1 cellular context compared by ENCODE assay signal in the genomic region with DNA sequence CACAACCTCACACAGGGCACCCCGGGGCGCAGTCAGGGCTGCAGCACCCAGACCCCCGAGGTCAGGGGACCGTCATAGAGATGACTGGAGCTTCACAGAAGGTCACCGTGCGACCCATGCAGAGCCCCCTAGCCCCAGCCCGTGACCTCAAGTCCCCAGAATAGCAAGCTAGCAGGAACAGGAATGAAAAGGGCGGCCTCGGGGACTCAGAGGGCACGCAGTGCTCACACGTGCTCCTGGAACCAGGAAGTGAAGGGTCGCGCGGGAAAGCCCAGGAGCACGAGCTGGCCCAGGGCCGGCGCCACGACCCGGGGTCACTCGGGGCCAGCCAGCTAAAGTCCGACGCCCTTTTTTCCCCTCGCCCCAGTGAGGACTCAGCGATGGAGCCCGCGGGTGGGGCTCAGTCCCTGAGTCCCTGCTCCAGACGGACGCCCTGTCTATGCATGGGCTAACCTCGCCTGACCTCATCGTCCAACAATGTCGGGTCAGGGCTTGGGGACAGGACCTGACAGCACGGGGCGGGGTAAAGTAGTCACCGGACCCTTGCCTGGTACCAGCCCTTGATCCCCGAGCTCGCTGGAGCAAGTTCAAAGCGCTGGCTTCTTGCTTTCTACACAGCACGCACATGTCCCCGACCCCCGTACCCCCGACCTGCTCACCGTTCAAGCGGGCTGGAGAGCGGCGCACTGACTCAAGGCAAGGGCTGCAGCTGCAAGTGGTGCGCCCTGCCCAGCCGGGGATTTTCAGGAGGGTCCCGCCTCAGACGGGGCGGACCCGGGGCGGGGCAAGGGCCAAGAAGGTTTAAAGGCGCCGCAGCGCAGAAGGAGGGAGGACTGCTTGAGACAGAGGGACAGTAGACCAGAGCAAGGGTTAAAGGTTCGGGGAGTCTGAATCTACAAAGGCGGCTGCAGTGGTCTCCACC.
TF ChIP-seq lines count a peak whose summit lies in the region.

Gene TAGLN2, minus strand, starts transcription at position 717 of the 922 bp plus-strand sequence. CDS start 4,998 bp downstream, outside the sequence.

TF ChIP-seq in GM12878, 131 proteins besides CTCF, POLR2A, EP300 and RAD21 (continued from another document and continues in another):
- TF ChIP-seq ZBED1 (IDR thresholded peaks at IDR 0.05; ENCODE audit: borderline replicate concordance), result peak; percentile 83; the same call in 1 of the 2 replicates
- TF ChIP-seq IKZF1 (conservative IDR thresholded peaks at IDR 0.05), result no peak; the same call in none of the 2 replicates
- peak; percentile 24 to 30; a peak in 3 of 4 replicates for TF ChIP-seq IKZF2 (IDR thresholded peaks at IDR 0.05)
- peak; percentile 68; the same call in 1 of the 2 replicates for TF ChIP-seq SMARCA5 (IDR thresholded peaks at IDR 0.05)
- TF ChIP-seq WRNIP1 (IDR thresholded peaks at IDR 0.05; ENCODE audit: borderline replicate concordance, low read depth, low read length), result no peak
- peak; percentile 58; the same call in 1 of the 2 replicates for TF ChIP-seq RB1 (IDR thresholded peaks at IDR 0.05; ENCODE audit: borderline replicate concordance)
- no peak for TF ChIP-seq KAT2A (conservative IDR thresholded peaks at IDR 0.05; ENCODE audit: control insufficient read depth, low read depth, low read length)
- no peak for TF ChIP-seq SRF (IDR thresholded peaks at IDR 0.05; ENCODE audit: low read depth in 2 of 2, low read length in 2 of 2)
- peak; percentile 93 for TF ChIP-seq PML (IDR thresholded peaks at IDR 0.05; ENCODE audit: low read length)
- no peak for TF ChIP-seq GABPA (IDR thresholded peaks at IDR 0.05; ENCODE audit: low read depth)
- TF ChIP-seq, protein P1, sequence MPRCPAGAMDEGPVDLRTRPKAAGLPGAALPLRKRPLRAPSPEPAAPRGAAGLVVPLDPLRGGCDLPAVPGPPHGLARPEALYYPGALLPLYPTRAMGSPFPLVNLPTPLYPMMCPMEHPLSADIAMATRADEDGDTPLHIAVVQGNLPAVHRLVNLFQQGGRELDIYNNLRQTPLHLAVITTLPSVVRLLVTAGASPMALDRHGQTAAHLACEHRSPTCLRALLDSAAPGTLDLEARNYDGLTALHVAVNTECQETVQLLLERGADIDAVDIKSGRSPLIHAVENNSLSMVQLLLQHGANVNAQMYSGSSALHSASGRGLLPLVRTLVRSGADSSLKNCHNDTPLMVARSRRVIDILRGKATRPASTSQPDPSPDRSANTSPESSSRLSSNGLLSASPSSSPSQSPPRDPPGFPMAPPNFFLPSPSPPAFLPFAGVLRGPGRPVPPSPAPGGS (IDR thresholded peaks at IDR 0.05; ENCODE audit: borderline replicate concordance, insufficient read depth, low read depth, low read length, poor library complexity, severe bottlenecking), result no peak
- TF ChIP-seq, protein P2, sequence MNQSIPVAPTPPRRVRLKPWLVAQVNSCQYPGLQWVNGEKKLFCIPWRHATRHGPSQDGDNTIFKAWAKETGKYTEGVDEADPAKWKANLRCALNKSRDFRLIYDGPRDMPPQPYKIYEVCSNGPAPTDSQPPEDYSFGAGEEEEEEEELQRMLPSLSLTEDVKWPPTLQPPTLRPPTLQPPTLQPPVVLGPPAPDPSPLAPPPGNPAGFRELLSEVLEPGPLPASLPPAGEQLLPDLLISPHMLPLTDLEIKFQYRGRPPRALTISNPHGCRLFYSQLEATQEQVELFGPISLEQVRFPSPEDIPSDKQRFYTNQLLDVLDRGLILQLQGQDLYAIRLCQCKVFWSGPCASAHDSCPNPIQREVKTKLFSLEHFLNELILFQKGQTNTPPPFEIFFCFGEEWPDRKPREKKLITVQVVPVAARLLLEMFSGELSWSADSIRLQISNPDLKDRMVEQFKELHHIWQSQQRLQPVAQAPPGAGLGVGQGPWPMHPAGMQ (IDR thresholded peaks at IDR 0.05; ENCODE audit: borderline replicate concordance), result no peak
- peak; percentile 42; the same call in 1 of the 2 replicates for TF ChIP-seq DPF2 (IDR thresholded peaks at IDR 0.05)
- TF ChIP-seq TAF1 (IDR thresholded peaks at IDR 0.05; ENCODE audit: borderline replicate concordance, low read depth, low read length), result peak; percentile 98
- TF ChIP-seq ASH2L (IDR thresholded peaks at IDR 0.05; ENCODE audit: borderline replicate concordance, low read depth), result no peak
- no peak for TF ChIP-seq MEF2A (IDR thresholded peaks at IDR 0.05; ENCODE audit: insufficient read depth, low read depth, low read length)
- TF ChIP-seq MXI1 (IDR thresholded peaks at IDR 0.05; ENCODE audit: low read depth, low read length), result peak; percentile 52
- TF ChIP-seq SMC3 (IDR thresholded peaks at IDR 0.05; ENCODE audit: borderline replicate concordance, low read length), result no peak
- TF ChIP-seq E2F8 (IDR thresholded peaks at IDR 0.05; ENCODE audit: low read depth, partially characterized antibody), result peak; percentile 38
- no peak for TF ChIP-seq CHD1 (IDR thresholded peaks at IDR 0.05; ENCODE audit: low read depth, low read length)
- TF ChIP-seq REST (IDR thresholded peaks at IDR 0.05; ENCODE audit: low read depth, low read length), result no peak
- TF ChIP-seq, protein P3, sequence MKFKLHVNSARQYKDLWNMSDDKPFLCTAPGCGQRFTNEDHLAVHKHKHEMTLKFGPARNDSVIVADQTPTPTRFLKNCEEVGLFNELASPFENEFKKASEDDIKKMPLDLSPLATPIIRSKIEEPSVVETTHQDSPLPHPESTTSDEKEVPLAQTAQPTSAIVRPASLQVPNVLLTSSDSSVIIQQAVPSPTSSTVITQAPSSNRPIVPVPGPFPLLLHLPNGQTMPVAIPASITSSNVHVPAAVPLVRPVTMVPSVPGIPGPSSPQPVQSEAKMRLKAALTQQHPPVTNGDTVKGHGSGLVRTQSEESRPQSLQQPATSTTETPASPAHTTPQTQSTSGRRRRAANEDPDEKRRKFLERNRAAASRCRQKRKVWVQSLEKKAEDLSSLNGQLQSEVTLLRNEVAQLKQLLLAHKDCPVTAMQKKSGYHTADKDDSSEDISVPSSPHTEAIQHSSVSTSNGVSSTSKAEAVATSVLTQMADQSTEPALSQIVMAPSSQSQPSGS (IDR thresholded peaks at IDR 0.05; ENCODE audit: low read length), result no peak
- no peak for TF ChIP-seq E2F4 (IDR thresholded peaks at IDR 0.05; ENCODE audit: low read depth, low read length)
- 0 out of 2 replicates have a peak, but pooled peaks have one; percentile 34 for TF ChIP-seq ZNF207 (IDR thresholded peaks at IDR 0.05; ENCODE audit: borderline replicate concordance)
- TF ChIP-seq ETV6 (conservative IDR thresholded peaks at IDR 0.05 in 1 of 2, IDR thresholded peaks at IDR 0.05 in 1 of 2; ENCODE audit: borderline replicate concordance in 1 of 2, low read depth in 1 of 2), result no peak
- no peak for TF ChIP-seq HCFC1 (IDR thresholded peaks at IDR 0.05; ENCODE audit: low read length)
- TF ChIP-seq, protein P4, sequence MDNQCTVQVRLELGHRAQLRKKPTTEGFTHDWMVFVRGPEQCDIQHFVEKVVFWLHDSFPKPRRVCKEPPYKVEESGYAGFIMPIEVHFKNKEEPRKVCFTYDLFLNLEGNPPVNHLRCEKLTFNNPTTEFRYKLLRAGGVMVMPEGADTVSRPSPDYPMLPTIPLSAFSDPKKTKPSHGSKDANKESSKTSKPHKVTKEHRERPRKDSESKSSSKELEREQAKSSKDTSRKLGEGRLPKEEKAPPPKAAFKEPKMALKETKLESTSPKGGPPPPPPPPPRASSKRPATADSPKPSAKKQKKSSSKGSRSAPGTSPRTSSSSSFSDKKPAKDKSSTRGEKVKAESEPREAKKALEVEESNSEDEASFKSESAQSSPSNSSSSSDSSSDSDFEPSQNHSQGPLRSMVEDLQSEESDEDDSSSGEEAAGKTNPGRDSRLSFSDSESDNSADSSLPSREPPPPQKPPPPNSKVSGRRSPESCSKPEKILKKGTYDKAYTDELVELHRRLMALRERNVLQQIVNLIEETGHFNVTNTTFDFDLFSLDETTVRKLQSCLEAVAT (IDR thresholded peaks at IDR 0.05), result peak; percentile 88
- no peak for TF ChIP-seq NRF1 (conservative IDR thresholded peaks at IDR 0.05; ENCODE audit: low read depth, low read length)
- TF ChIP-seq EZH2 (IDR thresholded peaks at IDR 0.05; ENCODE audit: borderline replicate concordance, control insufficient read depth, low read depth, low read length), result no peak
- 0 out of 2 replicates have a peak, but pooled peaks have one; percentile 48 for TF ChIP-seq NBN (IDR thresholded peaks at IDR 0.05)
- peak; percentile 28; the same call in 1 of the 2 replicates for TF ChIP-seq GATAD2B (conservative IDR thresholded peaks at IDR 0.05; ENCODE audit: low read depth)
- TF ChIP-seq, protein P5, sequence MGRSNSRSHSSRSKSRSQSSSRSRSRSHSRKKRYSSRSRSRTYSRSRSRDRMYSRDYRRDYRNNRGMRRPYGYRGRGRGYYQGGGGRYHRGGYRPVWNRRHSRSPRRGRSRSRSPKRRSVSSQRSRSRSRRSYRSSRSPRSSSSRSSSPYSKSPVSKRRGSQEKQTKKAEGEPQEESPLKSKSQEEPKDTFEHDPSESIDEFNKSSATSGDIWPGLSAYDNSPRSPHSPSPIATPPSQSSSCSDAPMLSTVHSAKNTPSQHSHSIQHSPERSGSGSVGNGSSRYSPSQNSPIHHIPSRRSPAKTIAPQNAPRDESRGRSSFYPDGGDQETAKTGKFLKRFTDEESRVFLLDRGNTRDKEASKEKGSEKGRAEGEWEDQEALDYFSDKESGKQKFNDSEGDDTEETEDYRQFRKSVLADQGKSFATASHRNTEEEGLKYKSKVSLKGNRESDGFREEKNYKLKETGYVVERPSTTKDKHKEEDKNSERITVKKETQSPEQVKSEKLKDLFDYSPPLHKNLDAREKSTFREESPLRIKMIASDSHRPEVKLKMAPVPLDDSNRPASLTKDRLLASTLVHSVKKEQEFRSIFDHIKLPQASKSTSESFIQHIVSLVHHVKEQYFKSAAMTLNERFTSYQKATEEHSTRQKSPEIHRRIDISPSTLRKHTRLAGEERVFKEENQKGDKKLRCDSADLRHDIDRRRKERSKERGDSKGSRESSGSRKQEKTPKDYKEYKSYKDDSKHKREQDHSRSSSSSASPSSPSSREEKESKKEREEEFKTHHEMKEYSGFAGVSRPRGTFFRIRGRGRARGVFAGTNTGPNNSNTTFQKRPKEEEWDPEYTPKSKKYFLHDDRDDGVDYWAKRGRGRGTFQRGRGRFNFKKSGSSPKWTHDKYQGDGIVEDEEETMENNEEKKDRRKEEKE (IDR thresholded peaks at IDR 0.05), result no peak
- TF ChIP-seq FOS (IDR thresholded peaks at IDR 0.05; ENCODE audit: borderline replicate concordance, extremely low read depth, insufficient read length), result no peak
- TF ChIP-seq ESRRA (IDR thresholded peaks at IDR 0.05; ENCODE audit: low read length), result no peak
- TF ChIP-seq NFXL1 (IDR thresholded peaks at IDR 0.05; ENCODE audit: borderline replicate concordance), result no peak; the same call in 1 of the 2 replicates
- TF ChIP-seq ZNF24 (IDR thresholded peaks at IDR 0.05), result no peak
- no peak for TF ChIP-seq MTA3 (IDR thresholded peaks at IDR 0.05; ENCODE audit: borderline replicate concordance, low read length)
- TF ChIP-seq FOXM1 (IDR thresholded peaks at IDR 0.05; ENCODE audit: low read depth, low read length), result 0 out of 2 replicates have a peak, but pooled peaks have one; percentile 24
- no peak for TF ChIP-seq RELA (IDR thresholded peaks at IDR 0.05; ENCODE audit: borderline replicate concordance, partially characterized antibody)
- peak; percentile 85 for TF ChIP-seq SP1 (IDR thresholded peaks at IDR 0.05; ENCODE audit: low read depth, low read length)
